Comparison of ENCODE assay signal across 8 cellular contexts in genomic region chr10:79070611-79071534, GRCh38.
DNase-seq lines count a peak whose midpoint lies in the region; ATAC-seq and TF ChIP-seq lines count a peak whose summit lies in the region.

No MANE protein-coding gene starts in this region.

- H3K27ac ChIP-seq in 22Rv1, result peak overlapping the region; percentile 97

- no peak overlapping the region for H2AFZ ChIP-seq in neuron (ENCODE audit: low read depth, low read length)

- ATAC-seq in GM19324 (IDR thresholded peaks at IDR 0.05; ENCODE audit: low FRiP score, unreplicated experiment), result no peak

- intact Hi-C loops in head of caudate nucleus (cut with DNase I), result loop anchor here (2.0 to 10.0 kb wide), 5 partner anchors 81 to 1026 kb away; no protein-coding TSS in a partner anchor

- TF ChIP-seq CTCF in 22Rv1 (IDR thresholded peaks at IDR 0.05), result no peak

- H3K36me3 ChIP-seq in adipocyte (ENCODE audit: control insufficient read depth, insufficient read depth, low read length, severe bottlenecking), result no peaks in the 10 kb centered on the region
- no peaks in the 10 kb centered on the region for H3K36me3 ChIP-seq in neuron (ENCODE audit: insufficient read depth, low read length)

- H3K27me3 ChIP-seq in adipocyte (replicated peaks; ENCODE audit: control insufficient read depth, insufficient read depth, low read length), result no peaks in the 10 kb centered on the region
- H3K27me3 ChIP-seq in neuron (ENCODE audit: insufficient read depth, low read length), result no peaks in the 10 kb centered on the region

- H3K9ac ChIP-seq in adipocyte (ENCODE audit: low read length), result peak overlapping the region; percentile 96

- H3K9me3 ChIP-seq in adipocyte (ENCODE audit: control insufficient read depth, low read length) (no peaks in the 10 kb centered on the region), neuron (ENCODE audit: low read length) (no peaks in the 10 kb centered on the region)

- H3K4me1 ChIP-seq in adipocyte (ENCODE audit: control insufficient read depth, insufficient read depth, low read length), result peaks cover 47% of the 10 kb centered on the region
- H3K4me1 ChIP-seq in neuron (ENCODE audit: insufficient read depth, low read length), result peaks cover 32% of the 10 kb centered on the region

- H3K4me3 ChIP-seq in adipocyte (ENCODE audit: low read length), result peak overlapping the region; percentile 95
- peak overlapping the region; percentile 97 for H3K4me3 ChIP-seq in neuron (ENCODE audit: low read length)

- DNase-seq in GM03348 (ENCODE audit: low spot score) (peak; percentile 91), NCI-H2227 treated with DMSO at 0.1 percent for 48 hours (lab: John Stamatoyannopoulos, UW) (peak; percentile 10), adipocyte (ENCODE audit: low read depth) (peak; percentile 92), head of caudate nucleus (peak; percentile 59 to 92 (median 78)), activated gamma-delta T cell treated with Interleukin-2 at 50 U/mL for 16 hours (no peak)
